In genomic region chr5:10701567-10702039, GRCh38 we compare ENCODE assay signal across 8 cellular contexts. TPM values are rescaled to one million over a fixed set of nuclear protein-coding genes. Genes with fewer than 3 reads are reported as not detected.
DNase-seq lines count a peak whose midpoint lies in the region; ATAC-seq, FAIRE-seq and TF ChIP-seq lines count a peak whose summit lies in the region.

No MANE protein-coding gene starts in this region.

- H3K9me3 ChIP-seq in SK-N-SH = no peaks in the 10 kb centered on the region

- H3K9ac ChIP-seq in SK-N-SH = no peak overlapping the region

- H3K79me2 ChIP-seq in SK-N-SH (ENCODE audit: insufficient read depth) = peaks cover 46% of the 10 kb centered on the region

- no peak for FAIRE-seq in D721Med (lab: Jason Lieb, UNC)

- POLR2A ChIA-PET in SK-N-SH (lab: Yijun Ruan, JAX) = no interaction called here

- no peak for ATAC-seq in GM21825 (IDR thresholded peaks at IDR 0.05; ENCODE audit: unreplicated experiment)
- ATAC-seq in HG02973 (IDR thresholded peaks at IDR 0.05; ENCODE audit: unreplicated experiment) = no peak

- H3K27ac ChIP-seq in SK-N-SH (ENCODE audit: low read depth in 2 of 2, low read length in 1 of 2) = peak overlapping the region in 1 of 2 experiments; percentile 57; a peak in 2 of 4 replicates

- peaks cover 0 to 4% of the 10 kb centered on the region in 2 experiments for H3K36me3 ChIP-seq in SK-N-SH (replicated peaks in 1 of 2; ENCODE audit: control insufficient read depth in 1 of 2, insufficient read depth in 2 of 2, low read length in 1 of 2)

- H3K27me3 ChIP-seq in SK-N-SH (ENCODE audit: insufficient read depth) = no peaks in the 10 kb centered on the region

- peak; percentile 54 for TF ChIP-seq RAD21 in SK-N-SH (IDR thresholded peaks at IDR 0.05; ENCODE audit: low read length)

- H3F3A ChIP-seq in SK-N-SH (replicated peaks; ENCODE audit: insufficient read depth) = peaks cover 16% of the 10 kb centered on the region

- 36% methylated on average over 6 of the region's 6 CpGs for WGBS in SK-N-SH (ENCODE audit: low lambda C conversion rate)

- H3K9me2 ChIP-seq in SK-N-SH = no peaks in the 10 kb centered on the region

- DNase-seq in D721Med (ENCODE audit: insufficient read length, low spot score) = no peak
- DNase-seq in HT-29 (ENCODE audit: low spot score) = peak; percentile 76
- DNase-seq in SK-N-SH = peak; percentile 76
- peak; percentile 44 for DNase-seq in epithelial cell of esophagus (ENCODE audit: low read depth)
- DNase-seq in myocyte (ENCODE audit: low read depth) = peak; percentile 66
- DNase-seq in HPDE6-E6E7 (ENCODE audit: extremely low spot score) = no peak

- TF ChIP-seq CTCF in D721Med (IDR thresholded peaks at IDR 0.05; ENCODE audit: insufficient read depth, missing control alignments) (peak; percentile 48), SK-N-SH (IDR thresholded peaks at IDR 0.05) (peak; percentile 61), epithelial cell of esophagus (IDR thresholded peaks at IDR 0.05; ENCODE audit: insufficient read depth, low read depth, low read length, missing control alignments) (peak; percentile 60)

- CTCF ChIA-PET in SK-N-SH (lab: Yijun Ruan, JAX) = interaction anchor here (0.6 to 3.7 kb wide), 12 partner anchors 9 to 506 kb away, joined by 3 to 25 read pairs (median 4); no protein-coding TSS in a partner anchor

- H4K20me1 ChIP-seq in SK-N-SH (ENCODE audit: insufficient read depth) = peaks cover 16% of the 10 kb centered on the region

- H3K4me2 ChIP-seq in SK-N-SH = peak overlapping the region; percentile 34; the same call in 1 of the 2 replicates

- peaks cover 24 to 34% of the 10 kb centered on the region in 2 experiments; a peak in 3 of 4 replicates for H3K4me1 ChIP-seq in SK-N-SH (ENCODE audit: control insufficient read depth in 1 of 2, insufficient read depth in 2 of 2, low read depth in 1 of 2, low read length in 1 of 2)

- no peak overlapping the region for H3K4me3 ChIP-seq in SK-N-SH (ENCODE audit: low read depth in 2 of 2, low read length in 1 of 2)
- no peak overlapping the region for H3K4me3 ChIP-seq in epithelial cell of esophagus (ENCODE audit: low read length)

- no peak for TF ChIP-seq EP300 in SK-N-SH (IDR thresholded peaks at IDR 0.05; ENCODE audit: borderline replicate concordance in 1 of 2, low read depth in 1 of 2, low read length in 1 of 2)

- no peak overlapping the region for H2AFZ ChIP-seq in SK-N-SH (ENCODE audit: low read depth)

TF ChIP-seq in SK-N-SH, 30 proteins besides CTCF, POLR2A, EP300 and RAD21:
- TF ChIP-seq ELF1 (IDR thresholded peaks at IDR 0.05) (no peak), SMC3 (IDR thresholded peaks at IDR 0.05; ENCODE audit: low read depth, low read length) (peak; percentile 38)

RNA-seq across cellular contexts. Expression of gene DAP, which starts 59.4 kb away (rescaled TPM):
- 45.9 and 54.2 TPM in 2 replicates for total RNA-seq in HT-29 (2014; rRNA removed; shearing (Covaris generic))
- 60.3 and 78.2 TPM in 2 replicates for polyA plus RNA-seq in SK-N-SH (2012; rRNA removed)
- 94.3 and 110 TPM in 2 replicates for polyA plus RNA-seq in SK-N-SH (2012; cell fraction: cytosol; rRNA removed)
- polyA plus RNA-seq in SK-N-SH (2012; cell fraction: nucleus; rRNA removed) = 49.0 and 49.4 TPM in 2 replicates
- total RNA-seq in myocyte = 11.0 and 17.9 TPM in 2 replicates
- 340 TPM for polyA plus RNA-seq in myocyte (2012)

Comparison
In these comparisons a context has a peak if more than half of its experiments do, and no peak if none do; other contexts are left out.
1. DNase-seq: peak in HT-29 (single experiment), SK-N-SH (single experiment), epithelial cell of esophagus (single experiment) and myocyte (single experiment); none in D721Med (single experiment) and HPDE6-E6E7 (single experiment).
2. Peak in every context shown above with its lines, with median percentiles within 50 percentile points of each other: CTCF ChIP-seq.